16 cellular contexts compared by ENCODE assay signal in genomic region chr18:46793565-46793964, GRCh38. TPM values are rescaled to one million over a fixed set of nuclear protein-coding genes. Genes with fewer than 3 reads are reported as not detected.
DNase-seq lines count a peak whose midpoint lies in the region; ATAC-seq, FAIRE-seq and TF ChIP-seq lines count a peak whose summit lies in the region.
"Had no signal": no experiment of that assay in that cellular context is flagged by ENCODE, and none has a peak within 500 bp of the region (broad histone marks: within the 10 kb centered on the region; RNA-seq: fewer than 3 reads in every experiment).

No MANE protein-coding gene starts in this region.

- TF ChIP-seq CTCF in A549 (IDR thresholded peaks at IDR 0.05) (no peak), epithelial cell of proximal tubule (conservative IDR thresholded peaks at IDR 0.05; ENCODE audit: low read depth, low read length) (peak; percentile 9)

- no peak overlapping the region for H3K4me2 ChIP-seq in A549

- TF ChIP-seq POLR2A in A549 (IDR thresholded peaks at IDR 0.05; ENCODE audit: low read length): no peak

- CTCF ChIA-PET in A549 (lab: Yijun Ruan, JAX): interaction anchor here (0.7 kb wide), 1 partner anchor 26 kb away, joined by 3 read pairs; no protein-coding TSS in a partner anchor

- POLR2A ChIA-PET in A549 (lab: Yijun Ruan, JAX): no interaction called here

- H3K4me3 ChIP-seq in A549 (no peak overlapping the region), epithelial cell of proximal tubule (ENCODE audit: low read depth, low read length) (no peak overlapping the region)
- H3K4me3 ChIP-seq: colonic mucosa, right atrium auricular region, tibial nerve had no signal

- DNase-seq in A549 (ENCODE audit: low read depth in 1 of 2, low spot score in 1 of 2) (no peak), D341Med (ENCODE audit: low spot score) (peak; percentile 86), NCI-H69 (lab: John Stamatoyannopoulos, UW) (peak; percentile 63), epithelial cell of proximal tubule (ENCODE audit: low read depth) (no peak)
- DNase-seq: CD4-positive, CD25-positive, alpha-beta regulatory T cell; colonic mucosa; hippocampal formation; natural killer cell; NCI-H1048 had no signal

- H3K4me1 ChIP-seq in A549: no peaks in the 10 kb centered on the region
- H3K4me1 ChIP-seq: colonic mucosa, right atrium auricular region, tibial nerve had no signal

- TF ChIP-seq RAD21 in A549 (conservative IDR thresholded peaks at IDR 0.05 in 1 of 2, IDR thresholded peaks at IDR 0.05 in 1 of 2): no peak

- WGBS in A549 (ENCODE audit: missing lambda C conversion rate): 75% methylated on average over 3 of the region's 3 CpGs

- H3K9me3 ChIP-seq in A549: no peaks in the 10 kb centered on the region
- H3K9me3 ChIP-seq: colonic mucosa, right atrium auricular region, tibial nerve had no signal

- no peak overlapping the region for H3K27ac ChIP-seq in A549
- H3K27ac ChIP-seq: colonic mucosa, right atrium auricular region, tibial nerve had no signal

- TF ChIP-seq EP300 in A549 (IDR thresholded peaks at IDR 0.05): no peak

- ATAC-seq in A549: peak; percentile 68 to 80; a peak in 4 of 6 replicates
- no peak for ATAC-seq in HG03378 (IDR thresholded peaks at IDR 0.05; ENCODE audit: unreplicated experiment)
- ATAC-seq in GM21423 (IDR thresholded peaks at IDR 0.05; ENCODE audit: unreplicated experiment): no peak
- no peak for ATAC-seq in HG02642 (IDR thresholded peaks at IDR 0.05; ENCODE audit: poor library complexity, unreplicated experiment)
- ATAC-seq in HG03354 (IDR thresholded peaks at IDR 0.05; ENCODE audit: poor library complexity, severe bottlenecking, unreplicated experiment): no peak
- ATAC-seq: natural killer cell had no signal

- no peak for FAIRE-seq in A549 (lab: Jason Lieb, UNC)

TF ChIP-seq in A549, 52 proteins besides CTCF, POLR2A, EP300 and RAD21:
- TF ChIP-seq ZNF302 (CRISPR knock-in tag; IDR thresholded peaks at IDR 0.05) (no peak), RCOR1 (IDR thresholded peaks at IDR 0.05; ENCODE audit: low read depth, low read length) (no peak), SREBF2 (IDR thresholded peaks at IDR 0.05) (no peak), CBX8 (IDR thresholded peaks at IDR 0.05) (no peak), PHF8 (IDR thresholded peaks at IDR 0.05; ENCODE audit: borderline replicate concordance, low read depth) (no peak), FOXS1 (CRISPR knock-in tag; IDR thresholded peaks at IDR 0.05) (no peak), HMGXB4 (CRISPR knock-in tag; IDR thresholded peaks at IDR 0.05; ENCODE audit: borderline replicate concordance) (no peak), EHMT2 (IDR thresholded peaks at IDR 0.05; ENCODE audit: low read depth) (no peak), KDM5A (IDR thresholded peaks at IDR 0.05) (no peak)

RNA-seq across cellular contexts. Expression of gene ST8SIA5, which starts 36.7 kb away (rescaled TPM):
- polyA plus RNA-seq in A549 (2011; rRNA removed) (not detected in 2 replicates), A549 (2017; fragmentation: RNase III; extraction: RNeasy Plus Mini Kit Qiagen cat#74134 plus additional on column Dnase treatment) (not detected in 3 replicates)
- 0.03 TPM in 1 of 2 replicates, not detected in the other for polyA plus RNA-seq in A549 (2012; cell fraction: cytosol; rRNA removed)
- 0.04 and 0.06 TPM in 2 replicates for polyA plus RNA-seq in A549 (2012; cell fraction: nucleus; rRNA removed)
- polyA minus RNA-seq in A549 (2011; rRNA and poly(A)+ RNA removed): not detected in 2 replicates
- not detected in 2 replicates for total RNA-seq in epithelial cell of proximal tubule
- total RNA-seq: CD4-positive, CD25-positive, alpha-beta regulatory T cell; NCI-H460; tibial nerve had no signal
- polyA plus RNA-seq: CD4-positive, CD25-positive, alpha-beta regulatory T cell had no signal

Comparison
In these comparisons a context has a peak if more than half of its experiments do, and no peak if none do; other contexts are left out.
1. ATAC-seq: peak in A549 (2 of 2); none in HG03378 (single experiment), GM21423 (single experiment), HG02642 (single experiment) and HG03354 (single experiment).
2. DNase-seq: peak in D341Med (single experiment) and NCI-H69 (single experiment); none in A549 (0 of 2) and epithelial cell of proximal tubule (single experiment).